Comparison of ENCODE assay signal across 8 cellular contexts in genomic region chr1:206380791-206381610, GRCh38.
DNase-seq lines count a peak whose midpoint lies in the region; ATAC-seq, FAIRE-seq and TF ChIP-seq lines count a peak whose summit lies in the region.
"Not testable (repeated sequence)": the region's sequence is repeated elsewhere in the genome, so short reads cannot be mapped to it uniquely, and the experiment has no call there.

No MANE protein-coding gene starts in this region.

- peak overlapping the region; percentile 41 for H3K4me3 Mint-ChIP-seq in activated CD4-positive, alpha-beta memory T cell treated with anti-CD3 and anti-CD28 coated beads for 36 hours

- H3K27ac ChIP-seq in gastroesophageal sphincter = peak overlapping the region in 3 of 4 donors; percentile 24 to 60 (median 51)
- peak overlapping the region in 3 of 5 donors; percentile 53 to 64 (median 54) for H3K27ac ChIP-seq in stomach

- CTCF ChIA-PET in activated CD4-positive, alpha-beta memory T cell treated with anti-CD3 and anti-CD28 coated beads for 36 hours (lab: Charles Lee) = not testable (repeated sequence)

- not testable (repeated sequence) for H3K4me1 Mint-ChIP-seq in activated CD4-positive, alpha-beta memory T cell treated with anti-CD3 and anti-CD28 coated beads for 36 hours (ENCODE audit: low read depth)

- not testable (repeated sequence) for TF ChIP-seq CTCF in bronchial epithelial cell (IDR thresholded peaks at IDR 0.05; ENCODE audit: insufficient read depth, low read length, severe bottlenecking); gastroesophageal sphincter (IDR thresholded peaks at IDR 0.05); stomach (IDR thresholded peaks at IDR 0.05)

- POLR2A ChIA-PET in activated CD4-positive, alpha-beta memory T cell treated with anti-CD3 and anti-CD28 coated beads for 36 hours (lab: Charles Lee) = not testable (repeated sequence)

- not testable (repeated sequence) for H3K9me3 Mint-ChIP-seq in activated CD4-positive, alpha-beta memory T cell treated with anti-CD3 and anti-CD28 coated beads for 36 hours

- TF ChIP-seq POLR2A in gastroesophageal sphincter (IDR thresholded peaks at IDR 0.05); stomach (IDR thresholded peaks at IDR 0.05): not testable (repeated sequence)

- intact Hi-C loops in activated CD4-positive, alpha-beta memory T cell treated with anti-CD3 and anti-CD28 coated beads for 36 hours (cut with micrococcal nuclease); stomach (cut with DNase I; ENCODE audit: low total_unique reads): not testable (repeated sequence)

- not testable (repeated sequence) for H3K27me3 ChIP-seq in bronchial epithelial cell (ENCODE audit: control insufficient read depth, insufficient read depth, low read length); gastroesophageal sphincter; stomach

- H3K27ac Mint-ChIP-seq in activated CD4-positive, alpha-beta memory T cell treated with anti-CD3 and anti-CD28 coated beads for 36 hours = peak overlapping the region; percentile 80

- not testable (repeated sequence) for H3K4me3 ChIP-seq in bronchial epithelial cell (ENCODE audit: low read depth, low read length); gastroesophageal sphincter; stomach

- not testable (repeated sequence) for H3K36me3 Mint-ChIP-seq in activated CD4-positive, alpha-beta memory T cell treated with anti-CD3 and anti-CD28 coated beads for 36 hours

- not testable (repeated sequence) for TF ChIP-seq EP300 in gastroesophageal sphincter (IDR thresholded peaks at IDR 0.05); stomach (IDR thresholded peaks at IDR 0.05)

- not testable (repeated sequence) for FAIRE-seq in bronchial epithelial cell (lab: Jason Lieb, UNC)

- H3K9me3 ChIP-seq in gastroesophageal sphincter, stomach: not testable (repeated sequence)

- H3K27me3 Mint-ChIP-seq in activated CD4-positive, alpha-beta memory T cell treated with anti-CD3 and anti-CD28 coated beads for 36 hours = not testable (repeated sequence)

- peak; percentile 7 for DNase-seq in GF-D8 (lab: John Stamatoyannopoulos, UW)
- DNase-seq in NCI-H1436 (lab: John Stamatoyannopoulos, UW) = peak; percentile 67
- DNase-seq in OCI-M1 (lab: John Stamatoyannopoulos, UW) = peak; percentile 78
- peak; percentile 9 for DNase-seq in activated CD4-positive, alpha-beta memory T cell treated with anti-CD3 and anti-CD28 coated beads for 36 hours
- peak; percentile 4 for DNase-seq in bronchial epithelial cell (ENCODE audit: low read depth)
- DNase-seq in myocyte (ENCODE audit: low read depth) = peak; percentile 5
- not testable (repeated sequence) for DNase-seq in stomach

- H3K36me3 ChIP-seq in bronchial epithelial cell (ENCODE audit: control insufficient read depth, insufficient read depth, low read length); gastroesophageal sphincter; stomach: not testable (repeated sequence)

- peak; percentile 80 for ATAC-seq in gastroesophageal sphincter

- H3K4me1 ChIP-seq in gastroesophageal sphincter, stomach: not testable (repeated sequence)

- WGBS in gastroesophageal sphincter (ENCODE audit: low coverage in 1 of 2), 2 donors = 60% methylated on average over 1 of the region's 7 CpGs; no CpG with 5 or more reads in 1 of the 2 donors
- 50 to 83% (median 70%) methylated on average over 1 of the region's 7 CpGs for WGBS in stomach, 5 donors
